1 cellular context compared by ENCODE assay signal in the genomic region with DNA sequence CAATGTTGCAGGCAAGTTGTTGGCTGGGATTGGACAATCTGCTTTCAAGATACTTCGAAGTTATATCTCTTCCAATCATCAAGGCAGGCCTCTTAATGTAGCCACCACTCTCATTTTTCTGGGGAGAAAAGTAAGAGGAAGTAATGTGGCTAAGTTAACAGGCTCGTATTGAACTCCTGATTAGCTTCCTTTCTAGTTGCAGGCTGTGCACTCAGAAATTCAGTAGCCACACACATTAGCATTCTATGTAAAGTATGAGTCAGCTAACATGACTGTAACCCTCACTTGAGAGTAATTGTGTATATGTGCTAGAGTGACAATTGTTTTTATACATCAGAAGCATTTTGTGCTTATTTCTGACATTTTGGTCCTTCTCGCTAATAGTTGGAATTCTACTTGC.
TF ChIP-seq lines count a peak whose summit lies in the region.

No MANE protein-coding gene starts in this region.

TF ChIP-seq in HepG2, 621 proteins besides CTCF, POLR2A, EP300 and RAD21:
- TF ChIP-seq ZC3H4 (CRISPR knock-in tag; IDR thresholded peaks at IDR 0.05; ENCODE audit: borderline replicate concordance) (no peak), ZNF383 (CRISPR knock-in tag; IDR thresholded peaks at IDR 0.05; ENCODE audit: borderline replicate concordance) (no peak), ELF4 (CRISPR knock-in tag; IDR thresholded peaks at IDR 0.05; ENCODE audit: borderline replicate concordance) (no peak), RXRA (CRISPR knock-in tag; IDR thresholded peaks at IDR 0.05) (no peak), RNF2 (conservative IDR thresholded peaks at IDR 0.05; ENCODE audit: low read depth) (no peak), ZFAT (CRISPR knock-in tag; conservative IDR thresholded peaks at IDR 0.05) (no peak)
- TF ChIP-seq, protein P1, sequence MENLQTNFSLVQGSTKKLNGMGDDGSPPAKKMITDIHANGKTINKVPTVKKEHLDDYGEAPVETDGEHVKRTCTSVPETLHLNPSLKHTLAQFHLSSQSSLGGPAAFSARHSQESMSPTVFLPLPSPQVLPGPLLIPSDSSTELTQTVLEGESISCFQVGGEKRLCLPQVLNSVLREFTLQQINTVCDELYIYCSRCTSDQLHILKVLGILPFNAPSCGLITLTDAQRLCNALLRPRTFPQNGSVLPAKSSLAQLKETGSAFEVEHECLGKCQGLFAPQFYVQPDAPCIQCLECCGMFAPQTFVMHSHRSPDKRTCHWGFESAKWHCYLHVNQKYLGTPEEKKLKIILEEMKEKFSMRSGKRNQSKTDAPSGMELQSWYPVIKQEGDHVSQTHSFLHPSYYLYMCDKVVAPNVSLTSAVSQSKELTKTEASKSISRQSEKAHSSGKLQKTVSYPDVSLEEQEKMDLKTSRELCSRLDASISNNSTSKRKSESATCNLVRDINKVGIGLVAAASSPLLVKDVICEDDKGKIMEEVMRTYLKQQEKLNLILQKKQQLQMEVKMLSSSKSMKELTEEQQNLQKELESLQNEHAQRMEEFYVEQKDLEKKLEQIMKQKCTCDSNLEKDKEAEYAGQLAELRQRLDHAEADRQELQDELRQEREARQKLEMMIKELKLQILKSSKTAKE (CRISPR knock-in tag; IDR thresholded peaks at IDR 0.05; ENCODE audit: borderline replicate concordance) = no peak
